ENCODE assay signal across 25 cellular contexts in genomic region chr4:81454953-81455352, GRCh38. TPM values are rescaled to one million over a fixed set of nuclear protein-coding genes. Genes with fewer than 3 reads are reported as not detected.
DNase-seq lines count a peak whose midpoint lies in the region; ATAC-seq and TF ChIP-seq lines count a peak whose summit lies in the region.
"Had no signal": no experiment of that assay in that cellular context is flagged by ENCODE, and none has a peak within 500 bp of the region (broad histone marks: within the 10 kb centered on the region; RNA-seq: fewer than 3 reads in every experiment).

No MANE protein-coding gene starts in this region.

- DNase-seq in CD1c-positive myeloid dendritic cell (ENCODE audit: extremely low spot score) (peak; percentile 18), KBM-7 (peak; percentile 29), RWPE2 (ENCODE audit: low spot score) (no peak), NCI-H82 (lab: John Stamatoyannopoulos, UW) (no peak), NCI-H82 treated with DMSO at 0.1 percent for 48 hours (lab: John Stamatoyannopoulos, UW; ENCODE audit: unreplicated experiment) (no peak)
- DNase-seq: activated CD4-positive, alpha-beta T cell treated with anti-CD3 and anti-CD28 coated beads, Interleukin-2, amount 50 U/mL, for 1 hour; body of pancreas; cerebellar nuclear complex; DMS79; dorsolateral prefrontal cortex; H7; immature natural killer cell; NCI-H2029; NCI-H524; SJCRH30; T-helper 9 cell had no signal

- no peak for TF ChIP-seq CTCF in RWPE2 (IDR thresholded peaks at IDR 0.05; ENCODE audit: poor library complexity, severe bottlenecking)

- H3K36me3 ChIP-seq in RWPE2 (ENCODE audit: low read depth), result no peaks in the 10 kb centered on the region
- peaks cover 0 to 4% of the 10 kb centered on the region in 2 donors for H3K36me3 ChIP-seq in esophagus (ENCODE audit: control insufficient read depth in 2 of 2, insufficient read depth in 2 of 2, low read length in 1 of 2)
- H3K36me3 ChIP-seq: SJCRH30, thoracic aorta had no signal

- H3K4me3 ChIP-seq in RWPE2 (ENCODE audit: severe bottlenecking) (no peak overlapping the region), esophagus (ENCODE audit: low read depth in 1 of 2, low read length in 2 of 2) (no peak overlapping the region)
- H3K4me3 ChIP-seq: BLaER1 treated with 17β-estradiol and CSF1 and Interleukin-3, amounts not matched to agents 10 nM and 100 nM; body of pancreas; dorsolateral prefrontal cortex; Peyer's patch; SJCRH30; smooth muscle cell; thoracic aorta had no signal

- 49 to 67% methylated on average over 2 of the region's 2 CpGs for WGBS in esophagus, 2 donors

- in situ Hi-C loops in KBM-7 (cut with MboI; ENCODE audit: low pct_unique_long_range_greater_than_20kb, low sequenced_read_pairs), result loop anchor here (25.0 kb wide), 1 partner anchor 382 kb away; no protein-coding TSS in a partner anchor

- H3K27me3 ChIP-seq in RWPE2 (ENCODE audit: insufficient read depth, poor library complexity, severe bottlenecking), result no peaks in the 10 kb centered on the region
- no peaks in the 10 kb centered on the region for H3K27me3 ChIP-seq in esophagus (ENCODE audit: control insufficient read depth in 1 of 2, insufficient read depth in 2 of 2, low read length in 2 of 2)
- H3K27me3 ChIP-seq: BLaER1 treated with 17β-estradiol and CSF1 and Interleukin-3, amounts not matched to agents 10 nM and 100 nM; body of pancreas; dorsolateral prefrontal cortex; Peyer's patch; SJCRH30 had no signal

- no peaks in the 10 kb centered on the region for H3K9me3 ChIP-seq in RWPE2 (ENCODE audit: severe bottlenecking)
- no peaks in the 10 kb centered on the region for H3K9me3 ChIP-seq in esophagus (ENCODE audit: control insufficient read depth in 2 of 2, insufficient read depth in 1 of 2, low read depth in 1 of 2, low read length in 1 of 2)
- H3K9me3 ChIP-seq: BLaER1 treated with 17β-estradiol and CSF1 and Interleukin-3, amounts not matched to agents 10 nM and 100 nM; body of pancreas; Peyer's patch; SJCRH30; thoracic aorta had no signal

- ATAC-seq in RWPE2 (ENCODE audit: low read depth) (no peak), HG02852 (IDR thresholded peaks at IDR 0.05; ENCODE audit: unreplicated experiment) (no peak), HG03378 (IDR thresholded peaks at IDR 0.05; ENCODE audit: unreplicated experiment) (no peak)
- ATAC-seq: body of pancreas, WTC11 had no signal

- H3K27ac ChIP-seq in RWPE2 (ENCODE audit: poor library complexity, severe bottlenecking) (peak overlapping the region; percentile 40), esophagus (ENCODE audit: low read depth in 2 of 2, low read length in 1 of 2) (peak overlapping the region; percentile 2 to 31)
- H3K27ac ChIP-seq: BLaER1 treated with 17β-estradiol and CSF1 and Interleukin-3, amounts not matched to agents 10 nM and 100 nM; body of pancreas; parathyroid adenoma; SJCRH30; thoracic aorta had no signal

- peaks cover 30% of the 10 kb centered on the region for H3K4me1 ChIP-seq in RWPE2 (ENCODE audit: insufficient read depth, poor library complexity, severe bottlenecking)
- H3K4me1 ChIP-seq in esophagus (ENCODE audit: control insufficient read depth in 2 of 2, insufficient read depth in 2 of 2, low read length in 1 of 2), result peaks cover 2 to 3% of the 10 kb centered on the region in 2 donors
- H3K4me1 ChIP-seq: body of pancreas, parathyroid adenoma, SJCRH30 had no signal

RNA-seq across cellular contexts. Expression of gene RASGEF1B, which starts 16.8 kb away (rescaled TPM):
- 10 to 100 TPM in 1 of 2 donors, 1 to 10 TPM in 1; 7.4 to 22.1 TPM for polyA plus RNA-seq in esophagus

Comparison
In these comparisons a context has a peak if more than half of its experiments do, and no peak if none do; other contexts are left out.
1. DNase-seq: peak in CD1c-positive myeloid dendritic cell (single experiment) and KBM-7 (single experiment); none in RWPE2 (single experiment), NCI-H82 (single experiment) and NCI-H82 treated with DMSO at 0.1 percent for 48 hours (single experiment).